13 cellular contexts compared by ENCODE assay signal in the genomic region with DNA sequence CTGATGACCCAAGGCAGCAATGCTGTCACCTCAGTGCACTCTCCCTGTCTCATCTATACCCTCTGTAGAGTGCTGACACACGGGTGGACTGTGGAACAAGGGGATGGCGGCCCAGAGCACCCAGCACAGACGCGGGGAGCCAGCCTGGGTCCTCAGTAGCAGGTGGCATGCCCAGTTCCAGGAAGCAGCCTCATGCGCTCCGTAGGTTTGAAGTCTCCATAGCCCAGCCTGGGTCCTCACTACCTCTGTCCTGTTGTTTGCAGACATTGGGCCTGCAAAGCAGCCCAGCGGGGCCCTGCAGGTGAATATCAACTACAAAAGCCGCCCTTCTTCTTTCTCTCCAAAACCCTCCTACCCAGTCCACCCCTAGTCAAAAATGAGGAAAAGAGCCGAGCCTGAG. TPM values are rescaled to one million over a fixed set of nuclear protein-coding genes. Genes with fewer than 3 reads are reported as not detected.
DNase-seq lines count a peak whose midpoint lies in the region; ATAC-seq and TF ChIP-seq lines count a peak whose summit lies in the region.
"Had no signal": no experiment of that assay in that cellular context is flagged by ENCODE, and none has a peak within 500 bp of the region (broad histone marks: within the 10 kb centered on the region; RNA-seq: fewer than 3 reads in every experiment).

No MANE protein-coding gene starts in this region.

- TF ChIP-seq CTCF in GM13977 (IDR thresholded peaks at IDR 0.05; ENCODE audit: extremely low read depth, insufficient read depth, missing control alignments) (no peak), osteoblast (IDR thresholded peaks at IDR 0.05; ENCODE audit: extremely low read depth, low read depth, low read length) (no peak), upper lobe of right lung (IDR thresholded peaks at IDR 0.05) (no peak)

- H3K23ac ChIP-seq in mesendoderm (ENCODE audit: low read length), result no peak overlapping the region

- no CpG with 5 or more reads among the region's 9 CpGs for WGBS in mesendoderm (ENCODE audit: extremely low coverage, insufficient coverage, low lambda C conversion rate)

- no peak overlapping the region for H3K4me3 ChIP-seq in osteoblast (ENCODE audit: insufficient read depth, low read length)
- H3K4me3 ChIP-seq in upper lobe of right lung, result no peak overlapping the region
- H3K4me3 ChIP-seq in mesendoderm (ENCODE audit: low read length), result no peak overlapping the region
- H3K4me3 ChIP-seq: GM23248 had no signal

- no peak overlapping the region for H4K8ac ChIP-seq in mesendoderm (ENCODE audit: low read depth, low read length)

- no peaks in the 10 kb centered on the region for H3K79me1 ChIP-seq in mesendoderm (ENCODE audit: low read length)

- no peak overlapping the region for H2BK5ac ChIP-seq in mesendoderm (ENCODE audit: low read length)

- ATAC-seq in upper lobe of right lung (no peak), GM18873 (IDR thresholded peaks at IDR 0.05; ENCODE audit: low FRiP score, unreplicated experiment) (no peak)

- H3K27ac ChIP-seq in osteoblast (ENCODE audit: low read depth, low read length), result no peak overlapping the region
- no peak overlapping the region for H3K27ac ChIP-seq in upper lobe of right lung
- no peak overlapping the region for H3K27ac ChIP-seq in mesendoderm (ENCODE audit: low read depth, low read length)
- H3K27ac ChIP-seq: GM23248 had no signal

- H2AK5ac ChIP-seq in mesendoderm (ENCODE audit: low read length), result no peak overlapping the region

- no peak overlapping the region for H2AFZ ChIP-seq in osteoblast (ENCODE audit: low read length)
- H2AFZ ChIP-seq: GM23248 had no signal

- H3K56ac ChIP-seq in mesendoderm (ENCODE audit: low read length), result no peak overlapping the region

- no peak overlapping the region for H4K5ac ChIP-seq in mesendoderm (ENCODE audit: low read length)

- H4K20me1 ChIP-seq in osteoblast (ENCODE audit: insufficient read depth, low read length), result no peaks in the 10 kb centered on the region

- no peaks in the 10 kb centered on the region for H3K9me3 ChIP-seq in osteoblast (ENCODE audit: low read depth, low read length)
- H3K9me3 ChIP-seq in upper lobe of right lung, result no peaks in the 10 kb centered on the region

- DNase-seq in GM13977 (ENCODE audit: low spot score), result peak; percentile 9
- DNase-seq in islet precursor cell, result peak; percentile 32
- DNase-seq in osteoblast (ENCODE audit: insufficient read length, low spot score, missing footprints), result peak; percentile 55
- DNase-seq in upper lobe of right lung, result peak; percentile 33
- no peak for DNase-seq in effector CD4-positive, alpha-beta T cell
- no peak for DNase-seq in mesendoderm
- DNase-seq: C1 segment of cervical spinal cord; Calu3; CD4-positive, alpha-beta T cell; DMS 273 treated with DMSO at 0.1 percent for 48 hours; GM23248 had no signal

- H3K9ac ChIP-seq in mesendoderm (ENCODE audit: low read length), result no peak overlapping the region
- H3K9ac ChIP-seq: GM23248 had no signal

- H3K18ac ChIP-seq in mesendoderm (ENCODE audit: low read length), result no peak overlapping the region

- H3K4me2 ChIP-seq in osteoblast (ENCODE audit: insufficient read depth, low read length), result no peak overlapping the region
- H3K4me2 ChIP-seq in mesendoderm (ENCODE audit: low read length), result no peak overlapping the region

- H3K79me2 ChIP-seq in osteoblast (ENCODE audit: insufficient read depth, low read length) (no peaks in the 10 kb centered on the region), mesendoderm (ENCODE audit: control insufficient read depth, insufficient read depth, low read length) (no peaks in the 10 kb centered on the region)

- intact Hi-C loops in upper lobe of right lung (cut with DNase I), result no loop called here

- H3K4me1 ChIP-seq in osteoblast (ENCODE audit: insufficient read depth, low read length), result peaks cover 5% of the 10 kb centered on the region
- no peaks in the 10 kb centered on the region for H3K4me1 ChIP-seq in upper lobe of right lung
- H3K4me1 ChIP-seq in mesendoderm (ENCODE audit: control insufficient read depth, low read depth, low read length), result no peaks in the 10 kb centered on the region

- no peak overlapping the region for H2BK15ac ChIP-seq in mesendoderm (replicated peaks; ENCODE audit: low read depth)

- H2BK120ac ChIP-seq in mesendoderm (ENCODE audit: low read depth, low read length), result no peak overlapping the region

- no peak overlapping the region for H3K4ac ChIP-seq in mesendoderm (ENCODE audit: low read depth, low read length)

- in situ Hi-C loops in GM13977 (cut with MboI; ENCODE audit: low pct_unique_long_range_greater_than_20kb, low sequenced_read_pairs, unreplicated experiment), result no loop called here

- H3K27me3 ChIP-seq in osteoblast (ENCODE audit: insufficient read depth, low read length), result no peaks in the 10 kb centered on the region
- H3K27me3 ChIP-seq in upper lobe of right lung, result no peaks in the 10 kb centered on the region
- no peaks in the 10 kb centered on the region for H3K27me3 ChIP-seq in mesendoderm (ENCODE audit: insufficient read depth, low read length, poor library complexity)

- H3K36me3 ChIP-seq in osteoblast (ENCODE audit: insufficient read depth, low read length), result no peaks in the 10 kb centered on the region
- H3K36me3 ChIP-seq in upper lobe of right lung, result peaks cover 6% of the 10 kb centered on the region
- no peaks in the 10 kb centered on the region for H3K36me3 ChIP-seq in mesendoderm (ENCODE audit: control insufficient read depth, insufficient read depth, low read length)

RNA-seq across cellular contexts. Expression of a gene that starts 5.0 kb away (rescaled TPM):
- under 0.01 and 0.59 TPM in 2 replicates for total RNA-seq in osteoblast
- 0.46 TPM for total RNA-seq in upper lobe of right lung
- polyA plus RNA-seq in mesendoderm (2013, experiment 1 of 2), result 0.01 TPM
- polyA plus RNA-seq in mesendoderm (2013, experiment 2 of 2), result 0.03 TPM
- total RNA-seq: Daoy, GM23248 had no signal
- polyA plus RNA-seq: GM23248 had no signal

Comparison
In these comparisons a context has a peak if more than half of its experiments do, and no peak if none do; other contexts are left out.
1. DNase-seq: peak in GM13977 (single experiment), islet precursor cell (single experiment), osteoblast (single experiment) and upper lobe of right lung (single experiment); none in effector CD4-positive, alpha-beta T cell (single experiment) and mesendoderm (single experiment).